Comparison of ENCODE assay signal across 8 cellular contexts in the genomic region with DNA sequence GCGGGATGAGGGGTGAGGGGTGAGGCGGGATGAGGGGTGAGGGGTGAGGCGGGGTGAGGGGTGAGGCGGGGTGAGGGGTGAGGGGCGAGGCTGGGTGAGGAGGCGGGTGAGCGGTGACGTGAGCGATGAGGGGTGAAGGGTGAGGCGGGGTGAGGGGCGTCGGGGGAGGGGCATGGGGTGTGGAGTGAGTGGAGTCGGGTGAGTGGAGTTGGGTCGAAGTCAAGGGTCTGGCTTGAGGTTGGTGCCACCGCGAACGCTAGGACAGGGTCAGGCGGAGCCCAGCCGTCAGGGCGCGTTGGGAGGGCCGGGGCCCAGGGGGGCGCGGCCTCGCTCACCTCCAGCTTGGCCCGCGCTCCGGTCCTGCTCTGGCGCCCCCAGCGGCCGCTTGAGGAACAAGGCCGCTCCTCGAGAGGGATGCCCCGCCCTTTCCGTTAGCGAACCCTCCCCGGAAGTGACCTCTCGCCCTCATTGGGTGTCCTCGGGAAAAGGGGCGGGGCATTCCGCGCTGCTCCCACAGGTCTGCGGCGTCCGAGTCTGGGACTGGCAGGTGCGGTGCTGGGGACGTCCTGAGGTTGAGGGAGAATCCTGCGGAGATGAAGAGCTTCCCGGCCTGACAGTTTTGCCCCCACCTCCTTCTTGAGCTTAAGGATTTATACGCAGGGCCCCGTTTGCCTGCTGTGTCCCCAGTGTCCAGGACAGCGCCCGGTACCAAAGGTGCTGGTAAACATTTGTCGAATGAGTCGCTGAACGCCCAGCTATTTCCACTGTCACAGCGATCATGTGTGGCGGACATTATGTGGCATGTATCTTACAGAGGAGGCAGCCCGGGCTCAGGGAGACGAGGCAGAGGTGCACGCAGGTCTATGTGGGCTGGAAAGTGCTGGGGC. TPM values are rescaled to one million over a fixed set of nuclear protein-coding genes. Genes with fewer than 3 reads are reported as not detected.
DNase-seq lines count a peak whose midpoint lies in the region; TF ChIP-seq lines count a peak whose summit lies in the region.

A gene with protein sequence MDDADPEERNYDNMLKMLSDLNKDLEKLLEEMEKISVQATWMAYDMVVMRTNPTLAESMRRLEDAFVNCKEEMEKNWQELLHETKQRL (minus strand): TSS at position 397 of the 887 bp plus-strand sequence. CDS start 6,514 bp downstream, outside the sequence.

- no peaks in the 10 kb centered on the region for H3K36me3 Mint-ChIP-seq in HFFc6 (ENCODE audit: low read depth)
- no peaks in the 10 kb centered on the region for H3K36me3 Mint-ChIP-seq in activated naive CD4-positive, alpha-beta T cell treated with anti-CD3 and anti-CD28 coated beads, Interleukin-2, amount 50 U/mL, for 24 hours
- no peaks in the 10 kb centered on the region for H3K36me3 Mint-ChIP-seq in glutamatergic neuron (ENCODE audit: unreplicated experiment)
- H3K36me3 Mint-ChIP-seq in osteocyte (ENCODE audit: unreplicated experiment) = no peaks in the 10 kb centered on the region

- peaks cover 21% of the 10 kb centered on the region for H3K27me3 Mint-ChIP-seq in HFFc6 (ENCODE audit: insufficient read depth)
- no peaks in the 10 kb centered on the region for H3K27me3 Mint-ChIP-seq in activated naive CD4-positive, alpha-beta T cell treated with anti-CD3 and anti-CD28 coated beads, Interleukin-2, amount 50 U/mL, for 24 hours
- H3K27me3 Mint-ChIP-seq in glutamatergic neuron (ENCODE audit: unreplicated experiment) = peaks cover 13% of the 10 kb centered on the region
- peaks cover 30% of the 10 kb centered on the region for H3K27me3 Mint-ChIP-seq in osteocyte (ENCODE audit: unreplicated experiment)

- H3K27ac Mint-ChIP-seq in HFFc6 (no peak within 1 kb of the TSS), glutamatergic neuron (ENCODE audit: unreplicated experiment) (no peak within 1 kb of the TSS), osteocyte (ENCODE audit: unreplicated experiment) (peak within 1 kb of the TSS; percentile 60)
- peak within 1 kb of the TSS; percentile 60 for H3K27ac Mint-ChIP-seq in activated naive CD4-positive, alpha-beta T cell treated with anti-CD3 and anti-CD28 coated beads, Interleukin-2, amount 50 U/mL, for 24 hours

- no peak within 1 kb of the TSS for H3K27ac ChIP-seq in thymus (ENCODE audit: low read depth)

- H3K4me1 ChIP-seq in thymus (ENCODE audit: control insufficient read depth, insufficient read depth, low read length) = peaks cover 3% of the 10 kb centered on the region

- H3K9me3 Mint-ChIP-seq in HFFc6 = no peaks in the 10 kb centered on the region
- no peaks in the 10 kb centered on the region for H3K9me3 Mint-ChIP-seq in activated naive CD4-positive, alpha-beta T cell treated with anti-CD3 and anti-CD28 coated beads, Interleukin-2, amount 50 U/mL, for 24 hours
- H3K9me3 Mint-ChIP-seq in glutamatergic neuron (ENCODE audit: unreplicated experiment) = peaks cover 6% of the 10 kb centered on the region
- no peaks in the 10 kb centered on the region for H3K9me3 Mint-ChIP-seq in osteocyte (ENCODE audit: unreplicated experiment)

- TF ChIP-seq POLR2A in NB4 (IDR thresholded peaks at IDR 0.05; ENCODE audit: extremely low read depth, insufficient read length) = peak; percentile 31

- H3K9me3 ChIP-seq in thymus (ENCODE audit: control insufficient read depth) = no peaks in the 10 kb centered on the region

- peaks cover 2% of the 10 kb centered on the region for H3K27me3 ChIP-seq in thymus (ENCODE audit: control insufficient read depth, insufficient read depth)

- DNase-seq in HFFc6 = peak; percentile 77
- peak; percentile 93 for DNase-seq in NB4 (ENCODE audit: low read depth)
- DNase-seq in SK-N-DZ (ENCODE audit: low spot score) = peak; percentile 94
- DNase-seq in glutamatergic neuron = peak; percentile 98
- DNase-seq in osteocyte (ENCODE audit: extremely low spot score, unreplicated experiment) = peak; percentile 98

- WGBS in thymus = 8% methylated on average over 61 of the region's 61 CpGs

- H3K4me3 ChIP-seq in GM08714 (ENCODE audit: low read length) (peak within 1 kb of the TSS; percentile 61; the same call in 1 of the 2 replicates), NB4 (ENCODE audit: low read depth, low read length) (peak within 1 kb of the TSS; percentile 71), thymus (ENCODE audit: low read length) (peak within 1 kb of the TSS; percentile 47)

- TF ChIP-seq CTCF in HFFc6 (IDR thresholded peaks at IDR 0.05) (peak; percentile 94), NB4 (IDR thresholded peaks at IDR 0.05; ENCODE audit: low read depth, low read length) (peak; percentile 63), glutamatergic neuron (IDR thresholded peaks at IDR 0.05; ENCODE audit: partially characterized antibody, unreplicated experiment) (peak; percentile 93), osteocyte (IDR thresholded peaks at IDR 0.05) (peak; percentile 98)

- no peaks in the 10 kb centered on the region for H3K36me3 ChIP-seq in thymus (ENCODE audit: control insufficient read depth, insufficient read depth)

- H3K4me3 Mint-ChIP-seq in HFFc6 (peak within 1 kb of the TSS; percentile 88), glutamatergic neuron (ENCODE audit: unreplicated experiment) (peak within 1 kb of the TSS; percentile 89), osteocyte (ENCODE audit: unreplicated experiment) (peak within 1 kb of the TSS; percentile 97)
- peak within 1 kb of the TSS; percentile 94 for H3K4me3 Mint-ChIP-seq in activated naive CD4-positive, alpha-beta T cell treated with anti-CD3 and anti-CD28 coated beads, Interleukin-2, amount 50 U/mL, for 24 hours

- H3K4me1 Mint-ChIP-seq in HFFc6 (ENCODE audit: low read depth) = peaks cover 9% of the 10 kb centered on the region
- H3K4me1 Mint-ChIP-seq in activated naive CD4-positive, alpha-beta T cell treated with anti-CD3 and anti-CD28 coated beads, Interleukin-2, amount 50 U/mL, for 24 hours = peaks cover 24% of the 10 kb centered on the region
- H3K4me1 Mint-ChIP-seq in glutamatergic neuron (ENCODE audit: low read depth, unreplicated experiment) = peaks cover 4% of the 10 kb centered on the region
- H3K4me1 Mint-ChIP-seq in osteocyte (ENCODE audit: unreplicated experiment) = peaks cover 17% of the 10 kb centered on the region

RNA-seq across cellular contexts. Expression of the gene that starts here (rescaled TPM):
- not detected for total RNA-seq in HFFc6 (2021; fragmentation: NEBNext Ultra II Directional; extraction: Animal tissue kit (Norgen Biotek cat#: 25700))
- 2.3 TPM in 1 of 2 replicates, not detected in the other for polyA plus RNA-seq in SK-N-DZ (2014; cell fraction: cytosol; rRNA removed)
- polyA plus RNA-seq in SK-N-DZ (2014; cell fraction: nucleus; rRNA removed) = not detected in 2 replicates
- total RNA-seq in glutamatergic neuron (ENCODE audit: unreplicated experiment) (not detected), osteocyte (not detected in 2 replicates)
- 1.1 TPM for polyA plus RNA-seq in thymus

Comparison
In these comparisons a context has a peak if more than half of its experiments do, and no peak if none do; other contexts are left out.
1. Peak in DNase-seq in HFFc6; RNA of the gene not detected or under 1 TPM.
2. Peak in DNase-seq in glutamatergic neuron; RNA of the gene not detected or under 1 TPM.
3. Peak in DNase-seq in osteocyte; RNA of the gene not detected or under 1 TPM.
4. H3K27ac Mint-ChIP-seq: peak in activated naive CD4-positive, alpha-beta T cell treated with anti-CD3 and anti-CD28 coated beads, Interleukin-2, amount 50 U/mL, for 24 hours (single experiment) and osteocyte (single experiment); none in HFFc6 (single experiment) and glutamatergic neuron (single experiment).
5. Peak in every context shown above with its lines, with median percentiles within 50 percentile points of each other: H3K4me3 ChIP-seq, DNase-seq, H3K4me3 Mint-ChIP-seq and CTCF ChIP-seq.